ENCODE assay signal across 1 cellular context in genomic region chr15:69412701-69413100, GRCh38.
TF ChIP-seq lines count a peak whose summit lies in the region.

No MANE protein-coding gene starts in this region.

TF ChIP-seq in A549, 52 proteins besides CTCF, POLR2A, EP300 and RAD21 (continued from another document):
- TF ChIP-seq, protein P1, sequence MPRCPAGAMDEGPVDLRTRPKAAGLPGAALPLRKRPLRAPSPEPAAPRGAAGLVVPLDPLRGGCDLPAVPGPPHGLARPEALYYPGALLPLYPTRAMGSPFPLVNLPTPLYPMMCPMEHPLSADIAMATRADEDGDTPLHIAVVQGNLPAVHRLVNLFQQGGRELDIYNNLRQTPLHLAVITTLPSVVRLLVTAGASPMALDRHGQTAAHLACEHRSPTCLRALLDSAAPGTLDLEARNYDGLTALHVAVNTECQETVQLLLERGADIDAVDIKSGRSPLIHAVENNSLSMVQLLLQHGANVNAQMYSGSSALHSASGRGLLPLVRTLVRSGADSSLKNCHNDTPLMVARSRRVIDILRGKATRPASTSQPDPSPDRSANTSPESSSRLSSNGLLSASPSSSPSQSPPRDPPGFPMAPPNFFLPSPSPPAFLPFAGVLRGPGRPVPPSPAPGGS (IDR thresholded peaks at IDR 0.05) = no peak
- no peak for TF ChIP-seq KDM5A (IDR thresholded peaks at IDR 0.05)
